ENCODE assay signal across 15 cellular contexts in the genomic region with DNA sequence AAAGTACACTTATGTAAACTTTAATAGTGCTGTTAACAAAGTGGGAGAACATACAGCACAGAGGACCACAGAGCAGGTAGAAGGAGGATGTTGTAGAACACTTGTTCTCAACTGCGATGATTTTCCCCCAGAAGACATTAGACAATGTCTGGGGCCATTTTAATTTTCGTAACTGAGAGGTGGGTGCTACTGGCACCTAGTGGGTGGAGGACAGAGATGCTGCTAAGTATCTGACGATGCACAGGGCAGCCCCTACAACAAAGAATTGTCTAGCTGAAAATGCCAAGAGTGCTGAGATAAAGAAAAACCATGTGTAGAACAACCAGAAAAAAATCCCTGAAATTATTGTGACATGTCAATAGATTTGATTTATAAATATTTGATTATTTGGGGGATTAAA. TPM values are rescaled to one million over a fixed set of nuclear protein-coding genes. Genes with fewer than 3 reads are reported as not detected.
A peak's percentile ranks its signal among the peaks of the same experiment; 100 is the strongest.
DNase-seq lines count a peak whose midpoint lies in the region; ATAC-seq and TF ChIP-seq lines count a peak whose summit lies in the region.
"Had no signal": no experiment of that assay in that cellular context is flagged by ENCODE, and none has a peak within 500 bp of the region (broad histone marks: within the 10 kb centered on the region; RNA-seq: fewer than 3 reads in every experiment).

No MANE protein-coding gene starts in this region.

- H3F3A ChIP-seq in GM23338 (replicated peaks; ENCODE audit: low read depth) (no peaks in the 10 kb centered on the region), OCI-LY1 (ENCODE audit: insufficient read depth, low read length) (no peaks in the 10 kb centered on the region)

- ATAC-seq in GM23338: no peak
- ATAC-seq in upper lobe of left lung (ENCODE audit: low FRiP score in 2 of 2): no peak
- ATAC-seq: A549, SK-N-SH treated with all-trans-retinoic acid at 6 μM for 48 hours had no signal

- H3K9me3 ChIP-seq in OCI-LY1 (ENCODE audit: low read length) (no peaks in the 10 kb centered on the region), upper lobe of left lung (no peaks in the 10 kb centered on the region), tibial nerve (no peaks in the 10 kb centered on the region)
- H3K9me3 ChIP-seq: A549 had no signal

- TF ChIP-seq EP300 in upper lobe of left lung (IDR thresholded peaks at IDR 0.05) (no peak), tibial nerve (IDR thresholded peaks at IDR 0.05) (no peak)

- H2AFZ ChIP-seq in GM23338 (no peak overlapping the region), OCI-LY1 (ENCODE audit: low read length) (no peak overlapping the region)

- TF ChIP-seq CTCF in GM23338 (conservative IDR thresholded peaks at IDR 0.05; ENCODE audit: low read depth in 2 of 2): peak; percentile 40 to 51
- peak; percentile 14; the same call in 1 of the 2 replicates for TF ChIP-seq CTCF in OCI-LY1 (IDR thresholded peaks at IDR 0.05; ENCODE audit: low read length)
- TF ChIP-seq CTCF in epithelial cell of proximal tubule (conservative IDR thresholded peaks at IDR 0.05; ENCODE audit: low read depth, low read length): peak; percentile 15
- no peak for TF ChIP-seq CTCF in upper lobe of left lung (IDR thresholded peaks at IDR 0.05)
- TF ChIP-seq CTCF in tibial nerve (IDR thresholded peaks at IDR 0.05): no peak

- no peak overlapping the region for H3K9ac ChIP-seq in OCI-LY1 (ENCODE audit: low read length)

- H3K79me2 ChIP-seq in GM23338 (replicated peaks; ENCODE audit: insufficient read depth) (no peaks in the 10 kb centered on the region), OCI-LY1 (ENCODE audit: insufficient read depth, low read length) (no peaks in the 10 kb centered on the region)

- no peak overlapping the region for H3K27ac Mint-ChIP-seq in GM23338
- H3K27ac Mint-ChIP-seq: CD14-positive monocyte had no signal

- no peaks in the 10 kb centered on the region for H3K36me3 Mint-ChIP-seq in GM23338 (ENCODE audit: low read depth)
- H3K36me3 Mint-ChIP-seq: CD14-positive monocyte had no signal

- H3K4me3 Mint-ChIP-seq in GM23338: no peak overlapping the region
- H3K4me3 Mint-ChIP-seq: CD14-positive monocyte had no signal

- H3K36me3 ChIP-seq in GM23338 (ENCODE audit: insufficient read depth) (no peaks in the 10 kb centered on the region), OCI-LY1 (ENCODE audit: insufficient read depth, low read length) (no peaks in the 10 kb centered on the region), upper lobe of left lung (no peaks in the 10 kb centered on the region), tibial nerve (no peaks in the 10 kb centered on the region)

- H3K4me3 ChIP-seq in GM23338 (no peak overlapping the region), OCI-LY1 (ENCODE audit: low read depth, low read length, poor library complexity, severe bottlenecking) (no peak overlapping the region), epithelial cell of proximal tubule (ENCODE audit: low read depth, low read length) (no peak overlapping the region), upper lobe of left lung (no peak overlapping the region), tibial nerve (no peak overlapping the region)
- H3K4me3 ChIP-seq: A549 had no signal

- H3K4me2 ChIP-seq in GM23338 (no peak overlapping the region), OCI-LY1 (ENCODE audit: low read length) (no peak overlapping the region)
- H3K4me2 ChIP-seq: A549 had no signal

- 82 to 92% methylated on average over 3 of the region's 3 CpGs for WGBS in upper lobe of left lung, 2 donors
- WGBS in tibial nerve, 2 donors: 89 to 91% methylated on average over 3 of the region's 3 CpGs

- TF ChIP-seq POLR2A in upper lobe of left lung (IDR thresholded peaks at IDR 0.05) (no peak), tibial nerve (IDR thresholded peaks at IDR 0.05) (no peak)

- peaks cover 10% of the 10 kb centered on the region for H3K27me3 Mint-ChIP-seq in GM23338 (ENCODE audit: insufficient read depth, low read depth, poor library complexity)

- no peaks in the 10 kb centered on the region; the same call in 1 of the 3 replicates for H3K9me3 Mint-ChIP-seq in GM23338

- H3K9me2 ChIP-seq in GM23338 (ENCODE audit: insufficient read depth) (peaks cover 4% of the 10 kb centered on the region; the same call in 1 of the 2 replicates), OCI-LY1 (ENCODE audit: low read depth, low read length) (no peaks in the 10 kb centered on the region)

- peaks cover 20% of the 10 kb centered on the region for H3K4me1 Mint-ChIP-seq in GM23338

- H3K27ac ChIP-seq in GM23338 (ENCODE audit: low read depth) (no peak overlapping the region), OCI-LY1 (ENCODE audit: low read depth, low read length, poor library complexity, severe bottlenecking) (no peak overlapping the region), upper lobe of left lung (no peak overlapping the region), tibial nerve (no peak overlapping the region)
- H3K27ac ChIP-seq: A549 had no signal

- H3K27me3 ChIP-seq in GM23338 (ENCODE audit: insufficient read depth) (no peaks in the 10 kb centered on the region), OCI-LY1 (ENCODE audit: insufficient read depth, low read length) (no peaks in the 10 kb centered on the region), upper lobe of left lung (no peaks in the 10 kb centered on the region), tibial nerve (no peaks in the 10 kb centered on the region)

- DNase-seq in NCI-H2171 treated with DMSO at 0.1 percent for 48 hours (lab: John Stamatoyannopoulos, UW) (peak; percentile 32), NCI-H2171 (lab: John Stamatoyannopoulos, UW) (no peak), GM23338 (ENCODE audit: low spot score) (peak; percentile 34), epithelial cell of proximal tubule (ENCODE audit: low read depth) (no peak), EL (no peak), upper lobe of left lung (no peak), tibial nerve (ENCODE audit: low spot score in 2 of 2) (no peak)
- DNase-seq: NCI-H1417 treated with DMSO at 0.1 percent for 48 hours, NCI-H1930, NCI-H510A treated with DMSO at 0.1 percent for 48 hours, SHP77 had no signal

- H3K4me1 ChIP-seq in GM23338 (ENCODE audit: insufficient read depth) (peaks cover 14% of the 10 kb centered on the region), OCI-LY1 (ENCODE audit: insufficient read depth, low read length, severe bottlenecking) (peaks cover 18% of the 10 kb centered on the region), upper lobe of left lung (peaks cover 0 to 6% (median 5%) of the 10 kb centered on the region in 4 donors), tibial nerve (peaks cover 0 to 8% (median 0%) of the 10 kb centered on the region in 4 donors)

- H4K20me1 ChIP-seq in GM23338 (replicated peaks; ENCODE audit: insufficient read depth) (no peaks in the 10 kb centered on the region), OCI-LY1 (ENCODE audit: insufficient read depth, low read length) (no peaks in the 10 kb centered on the region)

TF ChIP-seq in GM23338, 12 proteins besides CTCF, POLR2A, EP300 and RAD21 (continues in another document):
- TF ChIP-seq CREB1 (CRISPR knock-in tag; IDR thresholded peaks at IDR 0.05; ENCODE audit: low read depth) (no peak), NANOG (IDR thresholded peaks at IDR 0.05; ENCODE audit: borderline replicate concordance) (no peak), STAT1 (IDR thresholded peaks at IDR 0.05; ENCODE audit: unreplicated experiment) (no peak), EZH2 (IDR thresholded peaks at IDR 0.05; ENCODE audit: low read depth, unreplicated experiment) (no peak)

RNA-seq across cellular contexts. Expression of gene KBTBD8, which starts 5.0 kb away (rescaled TPM):
- total RNA-seq in GM23338 (2014; rRNA removed; shearing (Covaris generic)): 19.9 and 20.2 TPM in 2 replicates
- 3.0 and 3.5 TPM in 2 replicates for polyA plus RNA-seq in GM23338 (2016; fragmentation: Nextera tagmentation; extraction: Ambion mirVana)
- total RNA-seq in epithelial cell of proximal tubule: 0.69 and 1.8 TPM in 2 replicates
- 1 to 10 TPM; 1.1 to 8.4 (median 3.8) TPM for total RNA-seq in upper lobe of left lung
- total RNA-seq in tibial nerve: 1 to 10 TPM in 1 of 4 donors, under 1 TPM in 3; under 0.01 to 4.8 (median 0.20) TPM

Comparison
In these comparisons a context has a peak if more than half of its experiments do, and no peak if none do; other contexts are left out.
1. DNase-seq: peak in NCI-H2171 treated with DMSO at 0.1 percent for 48 hours (single experiment) and GM23338 (single experiment); none in NCI-H2171 (single experiment), epithelial cell of proximal tubule (single experiment), EL (single experiment), upper lobe of left lung (0 of 2) and tibial nerve (0 of 2).
2. CTCF ChIP-seq: peak in GM23338 (2 of 2), OCI-LY1 (single experiment) and epithelial cell of proximal tubule (single experiment); none in upper lobe of left lung (0 of 6) and tibial nerve (0 of 5).